In the genomic region with DNA sequence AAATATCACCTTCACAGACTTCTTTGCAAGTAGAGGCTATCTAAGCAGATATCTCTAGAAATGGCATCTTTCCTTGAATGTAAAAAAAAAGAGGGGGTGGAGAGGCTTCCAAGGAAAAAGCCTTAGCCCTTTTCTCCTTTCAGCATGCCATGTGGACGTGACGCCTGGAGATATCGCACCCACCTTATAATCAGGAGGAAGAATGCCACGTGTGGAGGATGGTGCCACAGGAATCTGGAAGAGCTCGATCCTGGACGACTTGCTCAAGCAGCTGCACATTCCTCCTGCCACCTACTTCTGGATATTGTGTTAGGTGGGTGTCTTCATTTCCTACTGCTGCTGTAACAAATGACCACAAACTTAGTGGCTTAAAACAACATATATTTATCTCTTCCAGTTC, we compare ENCODE assay signal across 2 cellular contexts.
TF ChIP-seq lines count a peak whose summit lies in the region.

No MANE protein-coding gene starts in this region.

TF ChIP-seq in A549, 52 proteins besides CTCF, POLR2A, EP300 and RAD21 (continued from another document):
- TF ChIP-seq, protein P1, sequence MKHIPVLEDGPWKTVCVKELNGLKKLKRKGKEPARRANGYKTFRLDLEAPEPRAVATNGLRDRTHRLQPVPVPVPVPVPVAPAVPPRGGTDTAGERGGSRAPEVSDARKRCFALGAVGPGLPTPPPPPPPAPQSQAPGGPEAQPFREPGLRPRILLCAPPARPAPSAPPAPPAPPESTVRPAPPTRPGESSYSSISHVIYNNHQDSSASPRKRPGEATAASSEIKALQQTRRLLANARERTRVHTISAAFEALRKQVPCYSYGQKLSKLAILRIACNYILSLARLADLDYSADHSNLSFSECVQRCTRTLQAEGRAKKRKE (CRISPR knock-in tag; IDR thresholded peaks at IDR 0.05; ENCODE audit: low read depth) = no peak
- TF ChIP-seq RCOR1 (IDR thresholded peaks at IDR 0.05; ENCODE audit: low read depth, low read length) (no peak), RFX5 (IDR thresholded peaks at IDR 0.05) (no peak), MYC (IDR thresholded peaks at IDR 0.05; ENCODE audit: borderline replicate concordance, low read length) (no peak), HOXB5 (CRISPR knock-in tag; IDR thresholded peaks at IDR 0.05) (no peak)
- TF ChIP-seq, protein P2, sequence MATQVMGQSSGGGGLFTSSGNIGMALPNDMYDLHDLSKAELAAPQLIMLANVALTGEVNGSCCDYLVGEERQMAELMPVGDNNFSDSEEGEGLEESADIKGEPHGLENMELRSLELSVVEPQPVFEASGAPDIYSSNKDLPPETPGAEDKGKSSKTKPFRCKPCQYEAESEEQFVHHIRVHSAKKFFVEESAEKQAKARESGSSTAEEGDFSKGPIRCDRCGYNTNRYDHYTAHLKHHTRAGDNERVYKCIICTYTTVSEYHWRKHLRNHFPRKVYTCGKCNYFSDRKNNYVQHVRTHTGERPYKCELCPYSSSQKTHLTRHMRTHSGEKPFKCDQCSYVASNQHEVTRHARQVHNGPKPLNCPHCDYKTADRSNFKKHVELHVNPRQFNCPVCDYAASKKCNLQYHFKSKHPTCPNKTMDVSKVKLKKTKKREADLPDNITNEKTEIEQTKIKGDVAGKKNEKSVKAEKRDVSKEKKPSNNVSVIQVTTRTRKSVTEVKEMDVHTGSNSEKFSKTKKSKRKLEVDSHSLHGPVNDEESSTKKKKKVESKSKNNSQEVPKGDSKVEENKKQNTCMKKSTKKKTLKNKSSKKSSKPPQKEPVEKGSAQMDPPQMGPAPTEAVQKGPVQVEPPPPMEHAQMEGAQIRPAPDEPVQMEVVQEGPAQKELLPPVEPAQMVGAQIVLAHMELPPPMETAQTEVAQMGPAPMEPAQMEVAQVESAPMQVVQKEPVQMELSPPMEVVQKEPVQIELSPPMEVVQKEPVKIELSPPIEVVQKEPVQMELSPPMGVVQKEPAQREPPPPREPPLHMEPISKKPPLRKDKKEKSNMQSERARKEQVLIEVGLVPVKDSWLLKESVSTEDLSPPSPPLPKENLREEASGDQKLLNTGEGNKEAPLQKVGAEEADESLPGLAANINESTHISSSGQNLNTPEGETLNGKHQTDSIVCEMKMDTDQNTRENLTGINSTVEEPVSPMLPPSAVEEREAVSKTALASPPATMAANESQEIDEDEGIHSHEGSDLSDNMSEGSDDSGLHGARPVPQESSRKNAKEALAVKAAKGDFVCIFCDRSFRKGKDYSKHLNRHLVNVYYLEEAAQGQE (IDR thresholded peaks at IDR 0.05) = no peak
TF ChIP-seq in A549: peak in this region for 0.

TF ChIP-seq in H1, 55 proteins besides CTCF, POLR2A, EP300 and RAD21 (continued from another document):
- TF ChIP-seq KDM1A (IDR thresholded peaks at IDR 0.05; ENCODE audit: borderline replicate concordance, low read length) (no peak), TAF7 (optimal IDR thresholded peaks at IDR 0.05; ENCODE audit: borderline replicate concordance, low read depth, low read length) (no peak), CTBP2 (IDR thresholded peaks at IDR 0.05; ENCODE audit: borderline replicate concordance, insufficient read depth, insufficient read length, low read length) (no peak), SIN3A (conservative IDR thresholded peaks at IDR 0.05 in 1 of 2, IDR thresholded peaks at IDR 0.05 in 1 of 2; ENCODE audit: low read depth in 1 of 2, low read length in 2 of 2) (no peak), SIRT6 (IDR thresholded peaks at IDR 0.05; ENCODE audit: low read length) (no peak), TCF12 (IDR thresholded peaks at IDR 0.05; ENCODE audit: low read depth, low read length) (no peak)
- TF ChIP-seq, protein P3, sequence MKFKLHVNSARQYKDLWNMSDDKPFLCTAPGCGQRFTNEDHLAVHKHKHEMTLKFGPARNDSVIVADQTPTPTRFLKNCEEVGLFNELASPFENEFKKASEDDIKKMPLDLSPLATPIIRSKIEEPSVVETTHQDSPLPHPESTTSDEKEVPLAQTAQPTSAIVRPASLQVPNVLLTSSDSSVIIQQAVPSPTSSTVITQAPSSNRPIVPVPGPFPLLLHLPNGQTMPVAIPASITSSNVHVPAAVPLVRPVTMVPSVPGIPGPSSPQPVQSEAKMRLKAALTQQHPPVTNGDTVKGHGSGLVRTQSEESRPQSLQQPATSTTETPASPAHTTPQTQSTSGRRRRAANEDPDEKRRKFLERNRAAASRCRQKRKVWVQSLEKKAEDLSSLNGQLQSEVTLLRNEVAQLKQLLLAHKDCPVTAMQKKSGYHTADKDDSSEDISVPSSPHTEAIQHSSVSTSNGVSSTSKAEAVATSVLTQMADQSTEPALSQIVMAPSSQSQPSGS (IDR thresholded peaks at IDR 0.05; ENCODE audit: low read length) = no peak
